12 cellular contexts compared by ENCODE assay signal in genomic region chr3:41304603-41305002, GRCh38.
DNase-seq lines count a peak whose midpoint lies in the region; ATAC-seq and TF ChIP-seq lines count a peak whose summit lies in the region.
"Had no signal": no experiment of that assay in that cellular context is flagged by ENCODE, and none has a peak within 500 bp of the region (broad histone marks: within the 10 kb centered on the region; RNA-seq: fewer than 3 reads in every experiment).

No MANE protein-coding gene starts in this region.

- H3K4me3 Mint-ChIP-seq in natural killer cell: no peak overlapping the region

- intact Hi-C loops in natural killer cell (cut with micrococcal nuclease): no loop called here

- TF ChIP-seq CTCF in fibroblast of mammary gland (conservative IDR thresholded peaks at IDR 0.05; ENCODE audit: control insufficient read depth, insufficient read depth, low read depth, low read length) (no peak), osteoblast (IDR thresholded peaks at IDR 0.05; ENCODE audit: extremely low read depth, low read depth, low read length) (no peak), natural killer cell (IDR thresholded peaks at IDR 0.05) (no peak)

- H3K4me1 Mint-ChIP-seq in natural killer cell: no peaks in the 10 kb centered on the region

- no peak overlapping the region for H3K4me2 ChIP-seq in osteoblast (ENCODE audit: insufficient read depth, low read length)

- peak overlapping the region; percentile 11 for H2AFZ ChIP-seq in osteoblast (ENCODE audit: low read length)

- no peaks in the 10 kb centered on the region for H4K20me1 ChIP-seq in osteoblast (ENCODE audit: insufficient read depth, low read length)

- no peaks in the 10 kb centered on the region for H3K36me3 Mint-ChIP-seq in natural killer cell

- H3K4me3 ChIP-seq in fibroblast of mammary gland (ENCODE audit: control insufficient read depth, low read depth, low read length) (no peak overlapping the region), osteoblast (ENCODE audit: insufficient read depth, low read length) (no peak overlapping the region)
- H3K4me3 ChIP-seq: skin epidermis, transverse colon had no signal

- H3K27ac ChIP-seq in osteoblast (ENCODE audit: low read depth, low read length): no peak overlapping the region
- H3K27ac ChIP-seq: skin epidermis, transverse colon had no signal

- no peaks in the 10 kb centered on the region for H3K9me3 ChIP-seq in osteoblast (ENCODE audit: low read depth, low read length)
- H3K9me3 ChIP-seq: transverse colon had no signal

- H3K27me3 Mint-ChIP-seq in natural killer cell (ENCODE audit: low read depth in 2 of 2): no peaks in the 10 kb centered on the region

- no peaks in the 10 kb centered on the region for H3K79me2 ChIP-seq in osteoblast (ENCODE audit: insufficient read depth, low read length)

- no peaks in the 10 kb centered on the region for H3K36me3 ChIP-seq in osteoblast (ENCODE audit: insufficient read depth, low read length)
- H3K36me3 ChIP-seq: transverse colon had no signal

- no peak for ATAC-seq in natural killer cell

- peak; percentile 3 for DNase-seq in H4 (ENCODE audit: low spot score)
- peak; percentile 20 for DNase-seq in RPMI7951 (ENCODE audit: low read depth)
- peak; percentile 43 for DNase-seq in fibroblast of mammary gland (ENCODE audit: low read depth)
- peak; percentile 87 for DNase-seq in osteoblast (ENCODE audit: insufficient read length, low spot score, missing footprints)
- DNase-seq in AG20443 (ENCODE audit: low spot score): no peak
- DNase-seq in natural killer cell: no peak
- no peak for DNase-seq in activated CD8-positive, alpha-beta memory T cell treated with anti-CD3 and anti-CD28 coated beads, Interleukin-2, amount 50 U/mL, for 4 hours
- no peak for DNase-seq in HPDE6-E6E7 (ENCODE audit: extremely low spot score)
- DNase-seq: Karpas-422, SIG-M5, transverse colon had no signal

- H3K9me3 Mint-ChIP-seq in natural killer cell: no peaks in the 10 kb centered on the region

- H3K4me1 ChIP-seq in osteoblast (ENCODE audit: insufficient read depth, low read length): peaks cover 6% of the 10 kb centered on the region
- H3K4me1 ChIP-seq: transverse colon had no signal

- H3K27me3 ChIP-seq in osteoblast (ENCODE audit: insufficient read depth, low read length): no peaks in the 10 kb centered on the region
- H3K27me3 ChIP-seq: transverse colon had no signal

- no peak overlapping the region for H3K27ac Mint-ChIP-seq in natural killer cell

Comparison
In these comparisons a context has a peak if more than half of its experiments do, and no peak if none do; other contexts are left out.
1. DNase-seq: peak in H4 (single experiment), RPMI7951 (single experiment), fibroblast of mammary gland (single experiment) and osteoblast (single experiment); none in AG20443 (single experiment), natural killer cell (single experiment), activated CD8-positive, alpha-beta memory T cell treated with anti-CD3 and anti-CD28 coated beads, Interleukin-2, amount 50 U/mL, for 4 hours (single experiment) and HPDE6-E6E7 (single experiment).